In the genomic region with DNA sequence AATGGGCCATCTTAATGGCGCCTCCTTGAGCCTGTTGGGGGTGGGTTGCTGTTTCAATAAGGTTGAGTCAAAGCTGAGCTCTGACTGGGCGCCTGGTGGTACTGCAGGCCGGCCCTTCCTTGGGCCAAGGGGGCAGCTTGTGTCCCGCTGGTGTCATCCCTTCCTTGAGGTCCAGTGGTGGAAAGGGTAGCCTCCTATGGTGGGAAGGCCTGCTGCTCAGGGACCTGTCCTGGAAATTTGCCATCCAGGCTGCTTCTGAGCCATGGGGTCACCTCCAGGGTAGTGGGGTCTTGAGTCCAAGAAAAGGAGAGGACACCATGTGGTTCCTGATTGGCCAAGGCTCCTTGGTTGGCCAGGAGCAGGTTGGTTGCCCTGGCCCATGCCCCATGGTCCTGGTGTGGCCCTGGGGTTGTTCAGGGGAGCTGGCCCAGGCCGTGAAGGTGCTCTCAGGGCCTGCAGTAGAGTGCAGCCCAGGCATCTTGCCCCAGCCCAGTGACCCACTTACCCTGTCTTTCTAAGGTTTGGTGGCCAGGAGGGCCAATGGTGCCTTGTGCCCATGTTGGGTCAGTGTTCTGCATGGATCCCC, we compare ENCODE assay signal across 25 cellular contexts.
DNase-seq lines count a peak whose midpoint lies in the region; ATAC-seq and TF ChIP-seq lines count a peak whose summit lies in the region.
"Had no signal": no experiment of that assay in that cellular context is flagged by ENCODE, and none has a peak within 500 bp of the region (broad histone marks: within the 10 kb centered on the region; RNA-seq: fewer than 3 reads in every experiment).

No MANE protein-coding gene starts in this region.

- no peak for TF ChIP-seq POLR2A in stomach (IDR thresholded peaks at IDR 0.05)

- intact Hi-C loops in colonic mucosa (cut with DNase I) (no loop called here), lower lobe of right lung (cut with DNase I) (no loop called here), stomach (cut with DNase I; ENCODE audit: low total_unique reads) (no loop called here)

- no peaks in the 10 kb centered on the region for H3K27me3 ChIP-seq in colonic mucosa
- H3K27me3 ChIP-seq in lower lobe of right lung (ENCODE audit: low read depth), result no peaks in the 10 kb centered on the region
- H3K27me3 ChIP-seq in stomach, result no peaks in the 10 kb centered on the region
- H3K27me3 ChIP-seq: gastrocnemius medialis, right lobe of liver had no signal

- no peaks in the 10 kb centered on the region for H3K27me3 Mint-ChIP-seq in activated CD8-positive, alpha-beta memory T cell treated with anti-CD3 and anti-CD28 coated beads, Interleukin-2, amount 10 ng/mL, durations not matched to agents 7 days and 5 days
- H3K27me3 Mint-ChIP-seq: memory B cell; naive B cell; stimulated activated naive CD8-positive, alpha-beta T cell treated with anti-CD3 and anti-CD28 coated beads, Interleukin-15, amount 100 ng/mL, for 72 hours had no signal

- H3K9me3 ChIP-seq in colonic mucosa (no peaks in the 10 kb centered on the region), lower lobe of right lung (peaks cover 16% of the 10 kb centered on the region), stomach (peaks cover 5 to 95% (median 68%) of the 10 kb centered on the region in 4 donors)
- H3K9me3 ChIP-seq: gastrocnemius medialis, right lobe of liver had no signal

- H3K36me3 ChIP-seq in colonic mucosa (no peaks in the 10 kb centered on the region), lower lobe of right lung (no peaks in the 10 kb centered on the region), stomach (peaks cover 0 to 5% (median 0%) of the 10 kb centered on the region in 4 donors)
- H3K36me3 ChIP-seq: gastrocnemius medialis, right lobe of liver had no signal

- TF ChIP-seq CTCF in colonic mucosa (IDR thresholded peaks at IDR 0.05) (no peak), lower lobe of right lung (IDR thresholded peaks at IDR 0.05) (no peak), stomach (IDR thresholded peaks at IDR 0.05) (no peak), GM10248 (IDR thresholded peaks at IDR 0.05; ENCODE audit: control extremely low read depth, extremely low read depth, low read depth, missing control alignments) (no peak)

- DNase-seq in activated CD8-positive, alpha-beta memory T cell treated with anti-CD3 and anti-CD28 coated beads, Interleukin-2, amount 50 U/mL, for 48 hours, result peak; percentile 25
- DNase-seq in activated CD8-positive, alpha-beta memory T cell treated with anti-CD3 and anti-CD28 coated beads, Interleukin-2, amount 10 ng/mL, durations not matched to agents 7 days and 5 days, result no peak
- peak; percentile 5 for DNase-seq in colonic mucosa
- peak; percentile 20 for DNase-seq in lower lobe of right lung
- peak; percentile 21 for DNase-seq in stomach
- DNase-seq in iPS-NIHi7 (ENCODE audit: extremely low spot score), result no peak
- no peak for DNase-seq in GM10248 (ENCODE audit: extremely low spot score)
- DNase-seq in activated CD4-positive, CD25-positive, alpha-beta regulatory T cell treated with anti-CD3 and anti-CD28 coated beads, Interleukin-2, amount 50 U/mL, for 72 hours, result no peak
- DNase-seq: activated CD8-positive, alpha-beta T cell treated with anti-CD3 and anti-CD28 coated beads, Interleukin-2, amount 10 ng/mL, durations not matched to agents 7 days and 5 days; activated naive CD4-positive, alpha-beta T cell treated with Interleukin-2 at 50 U/mL for 16 hours; activated T-cell treated with anti-CD3 and anti-CD28 coated beads, Interleukin-2, amount 50 U/mL, for 4 hours; AML-193; amygdala; GOT3; KBM-7; naive B cell; NCI-H1436; NCI-H510A treated with DMSO at 0.1 percent for 48 hours; PC-9; SIG-M5; trophoblast cell had no signal

- ATAC-seq in activated CD8-positive, alpha-beta memory T cell treated with anti-CD3 and anti-CD28 coated beads, Interleukin-2, amount 10 ng/mL, durations not matched to agents 7 days and 5 days, result no peak
- no peak for ATAC-seq in lower lobe of right lung
- ATAC-seq: activated CD8-positive, alpha-beta T cell treated with anti-CD3 and anti-CD28 coated beads, Interleukin-2, amount 10 ng/mL, durations not matched to agents 7 days and 5 days; activated T-cell treated with anti-CD3 and anti-CD28 coated beads, Interleukin-2, amount 50 U/mL, for 4 hours; gastrocnemius medialis; right lobe of liver; stimulated activated naive CD8-positive, alpha-beta T cell treated with anti-CD3 and anti-CD28 coated beads, Interleukin-15, amount 100 ng/mL, for 72 hours had no signal

- H3K27ac ChIP-seq in colonic mucosa (no peak overlapping the region), lower lobe of right lung (no peak overlapping the region), stomach (no peak overlapping the region)
- H3K27ac ChIP-seq: gastrocnemius medialis, PC-9, right lobe of liver had no signal

- WGBS in stomach, 5 donors, result 63 to 80% (median 66%) methylated on average over 2 to 5 of the region's 5 CpGs

- H3K9me3 Mint-ChIP-seq in activated CD8-positive, alpha-beta memory T cell treated with anti-CD3 and anti-CD28 coated beads, Interleukin-2, amount 10 ng/mL, durations not matched to agents 7 days and 5 days (ENCODE audit: low read depth), result peaks cover 13% of the 10 kb centered on the region

- CTCF ChIA-PET in activated CD8-positive, alpha-beta memory T cell treated with anti-CD3 and anti-CD28 coated beads, Interleukin-2, amount 10 ng/mL, durations not matched to agents 7 days and 5 days (lab: Charles Lee), result no interaction called here
- CTCF ChIA-PET in GM10248 (lab: Yijun Ruan, JAX), result no interaction called here

- H3K4me3 ChIP-seq in colonic mucosa, result no peak overlapping the region
- no peak overlapping the region for H3K4me3 ChIP-seq in lower lobe of right lung
- H3K4me3 ChIP-seq in stomach, result no peak overlapping the region
- H3K4me3 ChIP-seq: gastrocnemius medialis, PC-9, right lobe of liver had no signal

- no peaks in the 10 kb centered on the region for H3K4me1 ChIP-seq in colonic mucosa
- no peaks in the 10 kb centered on the region for H3K4me1 ChIP-seq in lower lobe of right lung
- no peaks in the 10 kb centered on the region for H3K4me1 ChIP-seq in stomach
- H3K4me1 ChIP-seq: gastrocnemius medialis, right lobe of liver had no signal

- no peaks in the 10 kb centered on the region for H3K4me1 Mint-ChIP-seq in activated CD8-positive, alpha-beta memory T cell treated with anti-CD3 and anti-CD28 coated beads, Interleukin-2, amount 10 ng/mL, durations not matched to agents 7 days and 5 days
- H3K4me1 Mint-ChIP-seq: memory B cell; naive B cell; stimulated activated naive CD8-positive, alpha-beta T cell treated with anti-CD3 and anti-CD28 coated beads, Interleukin-15, amount 100 ng/mL, for 72 hours had no signal

- no peak for TF ChIP-seq EP300 in stomach (IDR thresholded peaks at IDR 0.05)

- POLR2A ChIA-PET in GM10248 (lab: Yijun Ruan, JAX), result interaction anchor here (0.9 kb wide), 1 partner anchor 13 kb away, joined by 3 read pairs; no protein-coding TSS in a partner anchor

- H3K9ac ChIP-seq in colonic mucosa (ENCODE audit: low read depth in 2 of 2, low read length in 2 of 2), result no peak overlapping the region

- H3K36me3 Mint-ChIP-seq in activated CD8-positive, alpha-beta memory T cell treated with anti-CD3 and anti-CD28 coated beads, Interleukin-2, amount 10 ng/mL, durations not matched to agents 7 days and 5 days, result no peaks in the 10 kb centered on the region
- H3K36me3 Mint-ChIP-seq: memory B cell had no signal

- no peak overlapping the region for H3K27ac Mint-ChIP-seq in activated CD8-positive, alpha-beta memory T cell treated with anti-CD3 and anti-CD28 coated beads, Interleukin-2, amount 10 ng/mL, durations not matched to agents 7 days and 5 days
- H3K27ac Mint-ChIP-seq: activated CD8-positive, alpha-beta T cell treated with anti-CD3 and anti-CD28 coated beads, Interleukin-2, amount 10 ng/mL, durations not matched to agents 7 days and 5 days; memory B cell; naive B cell; stimulated activated naive CD8-positive, alpha-beta T cell treated with anti-CD3 and anti-CD28 coated beads, Interleukin-15, amount 100 ng/mL, for 72 hours had no signal

- H3K4me3 Mint-ChIP-seq in activated CD8-positive, alpha-beta memory T cell treated with anti-CD3 and anti-CD28 coated beads, Interleukin-2, amount 10 ng/mL, durations not matched to agents 7 days and 5 days, result no peak overlapping the region
- H3K4me3 Mint-ChIP-seq: activated CD8-positive, alpha-beta T cell treated with anti-CD3 and anti-CD28 coated beads, Interleukin-2, amount 10 ng/mL, durations not matched to agents 7 days and 5 days; activated T-cell treated with anti-CD3 and anti-CD28 coated beads, Interleukin-2, amount 50 U/mL, for 4 hours; memory B cell; naive B cell; stimulated activated naive CD8-positive, alpha-beta T cell treated with anti-CD3 and anti-CD28 coated beads, Interleukin-15, amount 100 ng/mL, for 72 hours had no signal

Comparison
In these comparisons a context has a peak if more than half of its experiments do, and no peak if none do; other contexts are left out.
1. DNase-seq: peak in activated CD8-positive, alpha-beta memory T cell treated with anti-CD3 and anti-CD28 coated beads, Interleukin-2, amount 50 U/mL, for 48 hours (single experiment), colonic mucosa (single experiment), lower lobe of right lung (single experiment) and stomach (single experiment); none in activated CD8-positive, alpha-beta memory T cell treated with anti-CD3 and anti-CD28 coated beads, Interleukin-2, amount 10 ng/mL, durations not matched to agents 7 days and 5 days (single experiment), iPS-NIHi7 (single experiment), GM10248 (single experiment) and activated CD4-positive, CD25-positive, alpha-beta regulatory T cell treated with anti-CD3 and anti-CD28 coated beads, Interleukin-2, amount 50 U/mL, for 72 hours (single experiment).